ENCODE assay signal across 23 cellular contexts in genomic region chr3:16205156-16205870, GRCh38. TPM values are rescaled to one million over a fixed set of nuclear protein-coding genes. Genes with fewer than 3 reads are reported as not detected.
DNase-seq lines count a peak whose midpoint lies in the region; ATAC-seq and TF ChIP-seq lines count a peak whose summit lies in the region.
"Had no signal": no experiment of that assay in that cellular context is flagged by ENCODE, and none has a peak within 500 bp of the region (broad histone marks: within the 10 kb centered on the region; RNA-seq: fewer than 3 reads in every experiment).

No MANE protein-coding gene starts in this region.

- H3K27me3 Mint-ChIP-seq in activated CD8-positive, alpha-beta T cell treated with anti-CD3 and anti-CD28 coated beads for 36 hours, result peaks cover 11% of the 10 kb centered on the region
- H3K27me3 Mint-ChIP-seq in activated CD8-positive, alpha-beta T cell treated with anti-CD3 and anti-CD28 coated beads, Interleukin-2, amount 10 ng/mL, durations not matched to agents 7 days and 5 days (ENCODE audit: low read depth), result peaks cover 5% of the 10 kb centered on the region
- H3K27me3 Mint-ChIP-seq in CD4-positive, alpha-beta T cell, result peaks cover 11% of the 10 kb centered on the region
- H3K27me3 Mint-ChIP-seq: activated CD4-positive, alpha-beta T cell treated with anti-CD3 and anti-CD28 coated beads, Interleukin-2, amount 10 ng/mL, durations not matched to agents 7 days and 5 days; brain had no signal

- H3K9me2 ChIP-seq in Loucy (replicated peaks; ENCODE audit: low read depth, low read length), result no peaks in the 10 kb centered on the region

- peak overlapping the region; percentile 23; the same call in 1 of the 2 replicates for H2AFZ ChIP-seq in Loucy (ENCODE audit: low read length)
- H2AFZ ChIP-seq: hepatocyte, parathyroid adenoma had no signal

- no peaks in the 10 kb centered on the region for H3K36me3 Mint-ChIP-seq in activated CD8-positive, alpha-beta T cell treated with anti-CD3 and anti-CD28 coated beads for 36 hours (ENCODE audit: low read depth)
- H3K36me3 Mint-ChIP-seq in activated CD8-positive, alpha-beta T cell treated with anti-CD3 and anti-CD28 coated beads, Interleukin-2, amount 10 ng/mL, durations not matched to agents 7 days and 5 days (ENCODE audit: low read depth), result no peaks in the 10 kb centered on the region
- H3K36me3 Mint-ChIP-seq in stimulated activated effector memory CD8-positive, alpha-beta T cell treated with anti-CD3 and anti-CD28 coated beads, Interleukin-12 subunit alpha, Interleukin-12 subunit beta, amount 100 ng/mL, for 72 hours, result no peaks in the 10 kb centered on the region
- H3K36me3 Mint-ChIP-seq in CD4-positive, alpha-beta T cell (ENCODE audit: low read depth), result no peaks in the 10 kb centered on the region

- H3K36me3 ChIP-seq in Loucy (ENCODE audit: insufficient read depth, low read length) (no peaks in the 10 kb centered on the region), brain microvascular endothelial cell (replicated peaks) (no peaks in the 10 kb centered on the region)

- CTCF ChIA-PET in activated CD8-positive, alpha-beta T cell treated with anti-CD3 and anti-CD28 coated beads for 36 hours (lab: Charles Lee), result interaction anchor here (0.8 to 1.3 kb wide), 4 partner anchors 27 to 156 kb away, joined by 3 to 5 read pairs (median 4); no protein-coding TSS in a partner anchor
- CTCF ChIA-PET in activated CD8-positive, alpha-beta T cell treated with anti-CD3 and anti-CD28 coated beads, Interleukin-2, amount 10 ng/mL, durations not matched to agents 7 days and 5 days (lab: Charles Lee), result interaction anchor here (0.6 kb wide), 2 partner anchors 27 to 38 kb away, joined by 3 read pairs; no protein-coding TSS in a partner anchor
- CTCF ChIA-PET in CD4-positive, alpha-beta T cell (lab: Charles Lee), result no interaction called here

- no peak overlapping the region for H3K27ac ChIP-seq in brain microvascular endothelial cell
- H3K27ac ChIP-seq in CD4-positive, alpha-beta T cell (ENCODE audit: low read depth, low read length), result no peak overlapping the region
- H3K27ac ChIP-seq: hepatocyte, HL-60, parathyroid adenoma, upper lobe of left lung had no signal

- POLR2A ChIA-PET in activated CD8-positive, alpha-beta T cell treated with anti-CD3 and anti-CD28 coated beads for 36 hours (lab: Charles Lee), result no interaction called here
- POLR2A ChIA-PET in activated CD8-positive, alpha-beta T cell treated with anti-CD3 and anti-CD28 coated beads, Interleukin-2, amount 10 ng/mL, durations not matched to agents 7 days and 5 days (lab: Charles Lee), result no interaction called here
- POLR2A ChIA-PET in CD4-positive, alpha-beta T cell (lab: Charles Lee), result no interaction called here

- H3K4me3 ChIP-seq in Loucy (ENCODE audit: low read length, poor library complexity, severe bottlenecking) (no peak overlapping the region), epithelial cell of esophagus (ENCODE audit: low read length) (no peak overlapping the region), brain microvascular endothelial cell (ENCODE audit: low read depth, low read length) (no peak overlapping the region)
- H3K4me3 ChIP-seq: dorsolateral prefrontal cortex, hepatocyte, upper lobe of left lung had no signal

- H3K9me3 Mint-ChIP-seq in activated CD8-positive, alpha-beta T cell treated with anti-CD3 and anti-CD28 coated beads for 36 hours, result no peaks in the 10 kb centered on the region
- H3K9me3 Mint-ChIP-seq in activated CD8-positive, alpha-beta T cell treated with anti-CD3 and anti-CD28 coated beads, Interleukin-2, amount 10 ng/mL, durations not matched to agents 7 days and 5 days (ENCODE audit: insufficient read depth), result no peaks in the 10 kb centered on the region
- H3K9me3 Mint-ChIP-seq in stimulated activated effector memory CD8-positive, alpha-beta T cell treated with anti-CD3 and anti-CD28 coated beads, Interleukin-12 subunit alpha, Interleukin-12 subunit beta, amount 100 ng/mL, for 72 hours, result no peaks in the 10 kb centered on the region
- no peaks in the 10 kb centered on the region for H3K9me3 Mint-ChIP-seq in CD4-positive, alpha-beta T cell
- H3K9me3 Mint-ChIP-seq: activated CD4-positive, alpha-beta T cell treated with anti-CD3 and anti-CD28 coated beads, Interleukin-2, amount 10 ng/mL, durations not matched to agents 7 days and 5 days; stimulated activated naive B cell treated with anti-CD40 and anti-IgM and Interleukin-4, amounts not matched to agents 10 μg/mL and 1 μg/mL and 100 μg/mL, for 72 hours had no signal

- H3K9me3 ChIP-seq in Loucy (ENCODE audit: insufficient read depth, low read depth, low read length), result no peaks in the 10 kb centered on the region
- no peaks in the 10 kb centered on the region for H3K9me3 ChIP-seq in CD4-positive, alpha-beta T cell (ENCODE audit: control insufficient read depth, low read length)
- H3K9me3 ChIP-seq: Caco-2, upper lobe of left lung had no signal

- peaks cover 7% of the 10 kb centered on the region for H3K4me1 Mint-ChIP-seq in activated CD8-positive, alpha-beta T cell treated with anti-CD3 and anti-CD28 coated beads for 36 hours (ENCODE audit: low read depth)
- H3K4me1 Mint-ChIP-seq in activated CD8-positive, alpha-beta T cell treated with anti-CD3 and anti-CD28 coated beads, Interleukin-2, amount 10 ng/mL, durations not matched to agents 7 days and 5 days (ENCODE audit: low read depth), result peaks cover 6% of the 10 kb centered on the region
- peaks cover 35% of the 10 kb centered on the region for H3K4me1 Mint-ChIP-seq in stimulated activated effector memory CD8-positive, alpha-beta T cell treated with anti-CD3 and anti-CD28 coated beads, Interleukin-12 subunit alpha, Interleukin-12 subunit beta, amount 100 ng/mL, for 72 hours
- H3K4me1 Mint-ChIP-seq in CD4-positive, alpha-beta T cell (ENCODE audit: low read depth), result no peaks in the 10 kb centered on the region
- H3K4me1 Mint-ChIP-seq: brain; stimulated activated naive B cell treated with anti-CD40 and anti-IgM and Interleukin-4, amounts not matched to agents 10 μg/mL and 1 μg/mL and 100 μg/mL, for 72 hours had no signal

- H3K9ac ChIP-seq in Loucy (ENCODE audit: low read depth, low read length, poor library complexity, severe bottlenecking), result no peak overlapping the region
- H3K9ac ChIP-seq: parathyroid adenoma had no signal

- in situ Hi-C loops in brain microvascular endothelial cell (cut with HindIII; ENCODE audit: low pct_ligation_motif_present, low sequenced_read_pairs), result no loop called here

- H3K27ac Mint-ChIP-seq in activated CD8-positive, alpha-beta T cell treated with anti-CD3 and anti-CD28 coated beads for 36 hours, result no peak overlapping the region
- H3K27ac Mint-ChIP-seq in activated CD8-positive, alpha-beta T cell treated with anti-CD3 and anti-CD28 coated beads, Interleukin-2, amount 10 ng/mL, durations not matched to agents 7 days and 5 days, result no peak overlapping the region
- peak overlapping the region; percentile 30 for H3K27ac Mint-ChIP-seq in stimulated activated effector memory CD8-positive, alpha-beta T cell treated with anti-CD3 and anti-CD28 coated beads, Interleukin-12 subunit alpha, Interleukin-12 subunit beta, amount 100 ng/mL, for 72 hours
- no peak overlapping the region for H3K27ac Mint-ChIP-seq in CD4-positive, alpha-beta T cell
- H3K27ac Mint-ChIP-seq: activated CD4-positive, alpha-beta T cell treated with anti-CD3 and anti-CD28 coated beads, Interleukin-2, amount 10 ng/mL, durations not matched to agents 7 days and 5 days; stimulated activated naive B cell treated with anti-CD40 and anti-IgM and Interleukin-4, amounts not matched to agents 10 μg/mL and 1 μg/mL and 100 μg/mL, for 72 hours had no signal

- H3K79me2 ChIP-seq in Loucy (ENCODE audit: insufficient read depth, low read length), result no peaks in the 10 kb centered on the region
- H3K79me2 ChIP-seq: hepatocyte, parathyroid adenoma had no signal

- no peak for TF ChIP-seq CTCF in activated CD8-positive, alpha-beta T cell treated with anti-CD3 and anti-CD28 coated beads for 36 hours (IDR thresholded peaks at IDR 0.05)
- TF ChIP-seq CTCF in Loucy (conservative IDR thresholded peaks at IDR 0.05; ENCODE audit: low read length) (no peak), epithelial cell of esophagus (IDR thresholded peaks at IDR 0.05; ENCODE audit: insufficient read depth, low read depth, low read length, missing control alignments) (no peak), brain microvascular endothelial cell (IDR thresholded peaks at IDR 0.05; ENCODE audit: low read depth, low read length, missing control alignments) (no peak)
- no peak for TF ChIP-seq CTCF in CD4-positive, alpha-beta T cell (IDR thresholded peaks at IDR 0.05)

- H3K27me3 ChIP-seq in Loucy (ENCODE audit: insufficient read depth, low read length, poor library complexity, severe bottlenecking) (no peaks in the 10 kb centered on the region), brain microvascular endothelial cell (replicated peaks) (no peaks in the 10 kb centered on the region)
- H3K27me3 ChIP-seq in CD4-positive, alpha-beta T cell (ENCODE audit: control insufficient read depth, insufficient read depth, low read length), result no peaks in the 10 kb centered on the region
- H3K27me3 ChIP-seq: dorsolateral prefrontal cortex, hepatocyte, upper lobe of left lung had no signal

- no peaks in the 10 kb centered on the region for H4K20me1 ChIP-seq in Loucy (ENCODE audit: insufficient read depth, low read length, poor library complexity, severe bottlenecking)

- H3K4me3 Mint-ChIP-seq in activated CD8-positive, alpha-beta T cell treated with anti-CD3 and anti-CD28 coated beads for 36 hours, result no peak overlapping the region
- no peak overlapping the region for H3K4me3 Mint-ChIP-seq in activated CD8-positive, alpha-beta T cell treated with anti-CD3 and anti-CD28 coated beads, Interleukin-2, amount 10 ng/mL, durations not matched to agents 7 days and 5 days
- H3K4me3 Mint-ChIP-seq in stimulated activated effector memory CD8-positive, alpha-beta T cell treated with anti-CD3 and anti-CD28 coated beads, Interleukin-12 subunit alpha, Interleukin-12 subunit beta, amount 100 ng/mL, for 72 hours, result no peak overlapping the region
- no peak overlapping the region for H3K4me3 Mint-ChIP-seq in CD4-positive, alpha-beta T cell
- H3K4me3 Mint-ChIP-seq: activated CD4-positive, alpha-beta T cell treated with anti-CD3 and anti-CD28 coated beads, Interleukin-2, amount 10 ng/mL, durations not matched to agents 7 days and 5 days; brain; stimulated activated naive B cell treated with anti-CD40 and anti-IgM and Interleukin-4, amounts not matched to agents 10 μg/mL and 1 μg/mL and 100 μg/mL, for 72 hours had no signal

- H3K4me2 ChIP-seq in Loucy (ENCODE audit: low read depth, low read length, poor library complexity, severe bottlenecking), result no peak overlapping the region
- H3K4me2 ChIP-seq: hepatocyte had no signal

- intact Hi-C loops in activated CD8-positive, alpha-beta T cell treated with anti-CD3 and anti-CD28 coated beads for 36 hours (cut with micrococcal nuclease), result no loop called here
- intact Hi-C loops in CD4-positive, alpha-beta T cell (cut with DNase I, micrococcal nuclease), result no loop called here

- peak; percentile 15 for DNase-seq in activated CD8-positive, alpha-beta T cell treated with anti-CD3 and anti-CD28 coated beads for 36 hours
- DNase-seq in activated CD8-positive, alpha-beta T cell treated with anti-CD3 and anti-CD28 coated beads, Interleukin-2, amount 10 ng/mL, durations not matched to agents 7 days and 5 days, result no peak
- DNase-seq in epithelial cell of esophagus (ENCODE audit: low read depth) (peak; percentile 85), brain microvascular endothelial cell (no peak), occipital lobe (lab: John Stamatoyannopoulos, UW) (no peak)
- no peak for DNase-seq in stimulated activated effector memory CD8-positive, alpha-beta T cell treated with anti-CD3 and anti-CD28 coated beads, Interleukin-12 subunit alpha, Interleukin-12 subunit beta, amount 100 ng/mL, for 72 hours (ENCODE audit: low spot score in 2 of 2)
- no peak for DNase-seq in CD4-positive, alpha-beta T cell
- DNase-seq: activated CD4-positive, alpha-beta T cell treated with anti-CD3 and anti-CD28 coated beads, Interleukin-2, amount 10 ng/mL, durations not matched to agents 7 days and 5 days; activated gamma-delta T cell; Caco-2; dorsolateral prefrontal cortex; KG1; NCI-H1417; SHP77 treated with DMSO at 0.1 percent for 48 hours; stimulated activated naive B cell treated with anti-CD40 and anti-IgM and Interleukin-4, amounts not matched to agents 10 μg/mL and 1 μg/mL and 100 μg/mL, for 72 hours; T-helper 9 cell had no signal

- no peaks in the 10 kb centered on the region for H3F3A ChIP-seq in Loucy (ENCODE audit: low read depth)

- peak; percentile 20 for ATAC-seq in activated CD8-positive, alpha-beta T cell treated with anti-CD3 and anti-CD28 coated beads for 36 hours
- ATAC-seq in activated CD8-positive, alpha-beta T cell treated with anti-CD3 and anti-CD28 coated beads, Interleukin-2, amount 10 ng/mL, durations not matched to agents 7 days and 5 days, result no peak
- peak; percentile 78 for ATAC-seq in stimulated activated effector memory CD8-positive, alpha-beta T cell treated with anti-CD3 and anti-CD28 coated beads, Interleukin-12 subunit alpha, Interleukin-12 subunit beta, amount 100 ng/mL, for 72 hours
- no peak for ATAC-seq in CD4-positive, alpha-beta T cell (ENCODE audit: poor library complexity)
- ATAC-seq: stimulated activated naive B cell treated with anti-CD40 and anti-IgM and Interleukin-4, amounts not matched to agents 10 μg/mL and 1 μg/mL and 100 μg/mL, for 72 hours had no signal

- no peaks in the 10 kb centered on the region for H3K4me1 ChIP-seq in Loucy (ENCODE audit: insufficient read depth, low read length, poor library complexity, severe bottlenecking)
- H3K4me1 ChIP-seq: Caco-2, parathyroid adenoma, upper lobe of left lung had no signal

RNA-seq across cellular contexts. Expression of gene GALNT15, which starts 30.8 kb away (rescaled TPM):
- not detected for total RNA-seq in activated CD8-positive, alpha-beta T cell treated with anti-CD3 and anti-CD28 coated beads for 36 hours
- not detected for total RNA-seq in activated CD8-positive, alpha-beta T cell treated with anti-CD3 and anti-CD28 coated beads, Interleukin-2, amount 10 ng/mL, durations not matched to agents 7 days and 5 days
- not detected for total RNA-seq in CD4-positive, alpha-beta T cell
- total RNA-seq in occipital lobe, result 2.0 TPM
- total RNA-seq: A673; activated CD4-positive, alpha-beta T cell treated with anti-CD3 and anti-CD28 coated beads, Interleukin-2, amount 10 ng/mL, durations not matched to agents 7 days and 5 days; Caco-2 had no signal

RNA-seq across cellular contexts. Expression of gene DPH3, which starts 59.4 kb away (rescaled TPM):
- total RNA-seq in activated CD8-positive, alpha-beta T cell treated with anti-CD3 and anti-CD28 coated beads for 36 hours, result 10 to 100 TPM; 18.2 to 19.9 TPM
- 10 to 100 TPM; 18.2 to 20.5 TPM for total RNA-seq in activated CD8-positive, alpha-beta T cell treated with anti-CD3 and anti-CD28 coated beads, Interleukin-2, amount 10 ng/mL, durations not matched to agents 7 days and 5 days
- total RNA-seq in CD4-positive, alpha-beta T cell, result 10 to 100 TPM; 10.5 to 12.8 TPM
- total RNA-seq in occipital lobe, result 18.7 TPM

RNA-seq across cellular contexts. Expression of gene OXNAD1, which starts 59.7 kb away (rescaled TPM):
- 10 to 100 TPM; 37.0 to 38.8 TPM for total RNA-seq in activated CD8-positive, alpha-beta T cell treated with anti-CD3 and anti-CD28 coated beads for 36 hours
- 10 to 100 TPM; 68.2 to 69.1 TPM for total RNA-seq in activated CD8-positive, alpha-beta T cell treated with anti-CD3 and anti-CD28 coated beads, Interleukin-2, amount 10 ng/mL, durations not matched to agents 7 days and 5 days
- total RNA-seq in CD4-positive, alpha-beta T cell, result 100 to 1,000 TPM; 135 TPM
- 16.4 TPM for total RNA-seq in occipital lobe

Comparison
In these comparisons a context has a peak if more than half of its experiments do, and no peak if none do; other contexts are left out.
1. ATAC-seq: peak in activated CD8-positive, alpha-beta T cell treated with anti-CD3 and anti-CD28 coated beads for 36 hours (single experiment) and stimulated activated effector memory CD8-positive, alpha-beta T cell treated with anti-CD3 and anti-CD28 coated beads, Interleukin-12 subunit alpha, Interleukin-12 subunit beta, amount 100 ng/mL, for 72 hours (single experiment); none in activated CD8-positive, alpha-beta T cell treated with anti-CD3 and anti-CD28 coated beads, Interleukin-2, amount 10 ng/mL, durations not matched to agents 7 days and 5 days (single experiment) and CD4-positive, alpha-beta T cell (single experiment).
2. DNase-seq: peak in activated CD8-positive, alpha-beta T cell treated with anti-CD3 and anti-CD28 coated beads for 36 hours (single experiment) and epithelial cell of esophagus (single experiment); none in activated CD8-positive, alpha-beta T cell treated with anti-CD3 and anti-CD28 coated beads, Interleukin-2, amount 10 ng/mL, durations not matched to agents 7 days and 5 days (single experiment), stimulated activated effector memory CD8-positive, alpha-beta T cell treated with anti-CD3 and anti-CD28 coated beads, Interleukin-12 subunit alpha, Interleukin-12 subunit beta, amount 100 ng/mL, for 72 hours (0 of 2), brain microvascular endothelial cell (single experiment), CD4-positive, alpha-beta T cell (0 of 10) and occipital lobe (single experiment).